2 cellular contexts compared by ENCODE assay signal in genomic region chr17:34414338-34414737, GRCh38.
TF ChIP-seq lines count a peak whose summit lies in the region.

No MANE protein-coding gene starts in this region.

TF ChIP-seq in GM23338, 12 proteins besides CTCF, POLR2A, EP300 and RAD21:
- peak; percentile 68; the same call in 1 of the 2 replicates for TF ChIP-seq ZNF462 (CRISPR knock-in tag; IDR thresholded peaks at IDR 0.05)
- TF ChIP-seq EZH2 (IDR thresholded peaks at IDR 0.05; ENCODE audit: low read depth, unreplicated experiment): no peak

TF ChIP-seq in H1, 55 proteins besides CTCF, POLR2A, EP300 and RAD21:
- TF ChIP-seq SP1 (IDR thresholded peaks at IDR 0.05; ENCODE audit: low read depth, low read length) (0 out of 2 replicates have a peak, but pooled peaks have one; percentile 18), CHD7 (IDR thresholded peaks at IDR 0.05; ENCODE audit: insufficient replicate concordance, low read length) (no peak), BACH1 (IDR thresholded peaks at IDR 0.05; ENCODE audit: low read length) (no peak), MAX (IDR thresholded peaks at IDR 0.05) (0 out of 2 replicates have a peak, but pooled peaks have one; percentile 23), GTF2F1 (IDR thresholded peaks at IDR 0.05; ENCODE audit: borderline replicate concordance, low read depth, low read length) (no peak), MAFK (IDR thresholded peaks at IDR 0.05; ENCODE audit: low read depth, low read length) (no peak), FOSL1 (IDR thresholded peaks at IDR 0.05; ENCODE audit: insufficient read depth, low read depth, low read length) (no peak)
